9 cellular contexts compared by ENCODE assay signal in the genomic region with DNA sequence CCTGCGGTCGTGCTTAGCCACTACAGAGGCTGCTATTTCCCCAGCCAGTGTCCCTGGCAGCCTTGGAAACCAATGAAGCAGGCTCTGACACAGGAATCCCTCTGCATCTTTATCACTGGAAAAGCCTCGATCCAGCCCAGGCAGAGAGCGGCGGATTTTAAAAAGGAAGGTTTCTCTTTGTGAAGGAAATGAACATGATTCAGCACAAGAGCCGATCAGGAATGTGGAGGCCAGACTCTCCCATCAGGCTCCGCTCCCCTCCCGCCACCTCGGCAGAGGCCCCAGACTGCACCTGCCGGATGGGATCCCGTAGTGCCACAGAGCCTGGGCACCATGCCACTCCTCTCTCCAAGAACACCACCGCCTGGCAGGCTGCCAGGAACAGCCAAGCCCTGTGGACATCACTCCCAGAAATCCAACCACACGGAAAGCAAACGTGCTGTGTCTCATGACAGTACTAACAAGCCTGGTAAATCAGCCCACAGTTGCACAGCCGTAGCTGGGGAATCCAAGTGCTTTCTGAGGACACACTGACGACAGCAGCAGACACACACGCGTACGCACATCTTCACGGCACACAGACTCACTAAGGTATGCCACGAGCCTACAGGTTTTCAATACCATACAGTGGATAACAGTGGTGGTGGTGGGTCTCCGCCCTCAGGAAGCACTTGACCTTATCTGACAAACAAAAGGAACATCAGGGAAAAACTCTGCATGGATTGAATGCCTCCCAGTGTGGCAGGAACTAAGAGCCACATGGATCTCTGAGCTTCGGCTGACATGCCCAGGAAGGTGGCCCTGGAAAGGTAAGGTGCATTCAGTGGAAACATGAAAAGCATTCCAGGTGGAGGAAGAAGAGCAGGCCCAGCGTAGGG. TPM values are rescaled to one million over a fixed set of nuclear protein-coding genes. Genes with fewer than 3 reads are reported as not detected.
DNase-seq lines count a peak whose midpoint lies in the region; ATAC-seq and TF ChIP-seq lines count a peak whose summit lies in the region.
"Had no signal": no experiment of that assay in that cellular context is flagged by ENCODE, and none has a peak within 500 bp of the region (broad histone marks: within the 10 kb centered on the region; RNA-seq: fewer than 3 reads in every experiment).

No MANE protein-coding gene starts in this region.

- H3K4me1 ChIP-seq in gastrocnemius medialis, result peaks cover 24 to 35% of the 10 kb centered on the region in 2 donors

- peak; percentile 94 for DNase-seq in ACHN
- DNase-seq in NCI-H1417 (lab: John Stamatoyannopoulos, UW), result peak; percentile 90 to 97 (median 96)
- DNase-seq in astrocyte of the spinal cord (ENCODE audit: low read depth, low spot score), result peak; percentile 81
- DNase-seq in hypothalamus (lab: John Stamatoyannopoulos, UW), result peak in 42 of 51 donors; percentile 12 to 84 (median 51)
- peak; percentile 88 to 93 for DNase-seq in gastrocnemius medialis
- DNase-seq: CD4-positive, CD25-positive, alpha-beta regulatory T cell had no signal

- H3K27ac ChIP-seq in gastrocnemius medialis, result peak overlapping the region; percentile 53 to 76 (median 58)

- no peaks in the 10 kb centered on the region for H3K36me3 ChIP-seq in gastrocnemius medialis

- no peaks in the 10 kb centered on the region for H3K9me3 ChIP-seq in gastrocnemius medialis

- TF ChIP-seq CTCF in astrocyte of the spinal cord (IDR thresholded peaks at IDR 0.05; ENCODE audit: low read depth, low read length) (no peak), gastrocnemius medialis (IDR thresholded peaks at IDR 0.05 in 4 of 5, conservative IDR thresholded peaks at IDR 0.05 in 1 of 5) (no peak)

- in situ Hi-C loops in ACHN (cut with HindIII; ENCODE audit: low pct_ligation_motif_present, low pct_unique_long_range_greater_than_20kb, low sequenced_read_pairs), result no loop called here
- in situ Hi-C loops in astrocyte of the spinal cord (cut with HindIII; ENCODE audit: low sequenced_read_pairs), result no loop called here
- in situ Hi-C loops in gastrocnemius medialis (cut with MboI; ENCODE audit: low sequenced_read_pairs in 4 of 4), result no loop called here

- peak; percentile 96 to 98 for ATAC-seq in gastrocnemius medialis
- no peak for ATAC-seq in GM21367 (IDR thresholded peaks at IDR 0.05; ENCODE audit: unreplicated experiment)
- ATAC-seq in HG03442 (IDR thresholded peaks at IDR 0.05; ENCODE audit: unreplicated experiment), result no peak
- ATAC-seq in GM21529 (IDR thresholded peaks at IDR 0.05; ENCODE audit: unreplicated experiment), result no peak

- no peak overlapping the region for H3K4me3 ChIP-seq in astrocyte of the spinal cord (ENCODE audit: low read depth, low read length)
- peak overlapping the region; percentile 25 to 41 (median 26) for H3K4me3 ChIP-seq in gastrocnemius medialis

- peaks cover 0 to 4% (median 0%) of the 10 kb centered on the region in 3 donors for H3K27me3 ChIP-seq in gastrocnemius medialis

- TF ChIP-seq POLR2A in gastrocnemius medialis (IDR thresholded peaks at IDR 0.05), result peak in 1 of 2 donors; percentile 10

- intact Hi-C loops in gastrocnemius medialis (cut with DNase I; ENCODE audit: low total_unique reads), result loop anchor here (5.0 kb wide), 1 partner anchor 44 kb away; no protein-coding TSS in a partner anchor

RNA-seq across cellular contexts. Expression of a gene that starts 5.4 kb away (rescaled TPM):
- under 1 TPM in 2 of 4 donors, not detected in 2; 0.34 to 0.80 TPM for total RNA-seq in gastrocnemius medialis

Comparison
In these comparisons a context has a peak if more than half of its experiments do, and no peak if none do; other contexts are left out.
1. ATAC-seq: peak in gastrocnemius medialis (2 of 2); none in GM21367 (single experiment), HG03442 (single experiment) and GM21529 (single experiment).
2. Peak in every context shown above with its lines, with median percentiles within 50 percentile points of each other: DNase-seq.